In genomic region chr17:73090396-73091202, GRCh38 we compare ENCODE assay signal across 1 cellular context.
TF ChIP-seq lines count a peak whose summit lies in the region.

No MANE protein-coding gene starts in this region.

TF ChIP-seq in liver, 16 proteins besides CTCF, POLR2A, EP300 and RAD21 (continued from another document):
- TF ChIP-seq REST (IDR thresholded peaks at IDR 0.05), result no peak
- TF ChIP-seq EGR1 (IDR thresholded peaks at IDR 0.05; ENCODE audit: low read depth in 2 of 2), result peak in 1 of 2 donors; percentile 17
- TF ChIP-seq HNF4G (IDR thresholded peaks at IDR 0.05), result peak; percentile 26
- TF ChIP-seq GABPA (IDR thresholded peaks at IDR 0.05 in 1 of 2, conservative IDR thresholded peaks at IDR 0.05 in 1 of 2), result no peak
- TF ChIP-seq SP1 (IDR thresholded peaks at IDR 0.05), result peak; percentile 50
- TF ChIP-seq ZBTB33 (IDR thresholded peaks at IDR 0.05), result peak; percentile 26
- TF ChIP-seq FOXA1 (IDR thresholded peaks at IDR 0.05), result no peak
